In genomic region chr14:102264775-102265174, GRCh38 we compare ENCODE assay signal across 1 cellular context.
TF ChIP-seq lines count a peak whose summit lies in the region.

No MANE protein-coding gene starts in this region.

TF ChIP-seq in HepG2, 621 proteins besides CTCF, POLR2A, EP300 and RAD21:
- TF ChIP-seq ZNF460 (CRISPR knock-in tag; IDR thresholded peaks at IDR 0.05; ENCODE audit: borderline replicate concordance) (no peak), ZNF281 (CRISPR knock-in tag; IDR thresholded peaks at IDR 0.05; ENCODE audit: borderline replicate concordance) (no peak), ZFP36 (IDR thresholded peaks at IDR 0.05; ENCODE audit: borderline replicate concordance, low read depth, low read length, partially characterized antibody) (no peak), ZNF451 (CRISPR knock-in tag; IDR thresholded peaks at IDR 0.05) (no peak), ZNF430 (CRISPR knock-in tag; IDR thresholded peaks at IDR 0.05) (no peak), ZNF564 (CRISPR knock-in tag; IDR thresholded peaks at IDR 0.05) (no peak), SNAPC2 (CRISPR knock-in tag; IDR thresholded peaks at IDR 0.05) (no peak), HOXD1 (CRISPR knock-in tag; IDR thresholded peaks at IDR 0.05) (no peak)
